15 cellular contexts compared by ENCODE assay signal in genomic region chr17:59219370-59219769, GRCh38. TPM values are rescaled to one million over a fixed set of nuclear protein-coding genes. Genes with fewer than 3 reads are reported as not detected.
DNase-seq lines count a peak whose midpoint lies in the region; ATAC-seq, FAIRE-seq and TF ChIP-seq lines count a peak whose summit lies in the region.
"Had no signal": no experiment of that assay in that cellular context is flagged by ENCODE, and none has a peak within 500 bp of the region (broad histone marks: within the 10 kb centered on the region; RNA-seq: fewer than 3 reads in every experiment).

No MANE protein-coding gene starts in this region.

- DNase-seq in GM12878 (ENCODE audit: low read depth, low spot score) (no peak), retina (no peak), heart left ventricle (no peak), sciatic nerve (ENCODE audit: low spot score) (no peak), tibial nerve (ENCODE audit: low spot score in 2 of 2) (no peak)
- no peak for DNase-seq in natural killer cell treated with Interleukin-12 subunit alpha and Interleukin-12 subunit beta and Interleukin-15 and Interleukin-18, amount 100 ng/mL, for 72 hours (ENCODE audit: low spot score)
- DNase-seq: H9; islet precursor cell; NCI-H2107; psoas muscle; stimulated activated CD4-positive, alpha-beta T cell treated with anti-CD3 and anti-CD28 coated beads, Interleukin-15, amount 100 ng/mL, for 24 hours had no signal

- no peak for FAIRE-seq in GM12878 (lab: Jason Lieb, UNC)
- FAIRE-seq: colon had no signal

- CTCF ChIA-PET in GM12878 (lab: Yijun Ruan, JAX): interaction anchor here (0.9 to 2.9 kb wide), 6 partner anchors 9 to 414 kb away, joined by 3 to 32 read pairs (median 16); partner anchors contain the start of gene SMG8

- SMC1A ChIA-PET in GM12878 (lab: Charles Lee; ENCODE audit: uncharacterized antibody, unreplicated experiment): interaction anchor here (1.3 to 2.2 kb wide), 3 partner anchors 9 to 222 kb away, joined by 5 to 12 read pairs (median 6); no protein-coding TSS in a partner anchor

- no TSS peak for BruUV-seq in GM12878 (replicated peaks; lab: Mats Ljungman, UMichigan)

- TF ChIP-seq EP300 in GM12878 (IDR thresholded peaks at IDR 0.05; ENCODE audit: borderline replicate concordance in 1 of 2, control insufficient read depth in 1 of 2, low read depth in 2 of 2, low read length in 2 of 2) (no peak), tibial nerve (IDR thresholded peaks at IDR 0.05) (no peak)

- peaks cover 4 to 13% (median 13%) of the 10 kb centered on the region in 3 donors for H3K4me1 Mint-ChIP-seq in IgD-negative memory B cell
- H3K4me1 Mint-ChIP-seq in natural killer cell treated with Interleukin-12 subunit alpha and Interleukin-12 subunit beta and Interleukin-15 and Interleukin-18, amount 100 ng/mL, for 72 hours (ENCODE audit: low read depth in 2 of 2): peaks cover 9 to 17% of the 10 kb centered on the region in 2 donors

- in situ Hi-C loops in GM12878 (cut with MboI): no loop called here

- TF ChIP-seq CTCF in GM12878 (IDR thresholded peaks at IDR 0.05 in 2 of 3, conservative IDR thresholded peaks at IDR 0.05 in 1 of 3; ENCODE audit: control insufficient read depth in 2 of 3, extremely low read depth in 1 of 3, insufficient read depth in 1 of 3, low read depth in 3 of 3, low read length in 3 of 3) (no peak), heart left ventricle (IDR thresholded peaks at IDR 0.05) (no peak), tibial nerve (IDR thresholded peaks at IDR 0.05) (no peak)

- H3K27ac ChIP-seq in ACC112 (ENCODE audit: low read depth, low read length): no peak overlapping the region
- no peak overlapping the region for H3K27ac ChIP-seq in GM12878 (ENCODE audit: control insufficient read depth, insufficient read depth)
- H3K27ac ChIP-seq in heart left ventricle: no peak overlapping the region
- H3K27ac ChIP-seq in tibial nerve: no peak overlapping the region
- H3K27ac ChIP-seq: thoracic aorta had no signal

- RAD21 ChIA-PET in GM12878 (lab: Charles Lee; ENCODE audit: unreplicated experiment): interaction anchor here (0.9 kb wide), 1 partner anchor 110 kb away, joined by 3 read pairs; no protein-coding TSS in a partner anchor

- H3K36me3 ChIP-seq in ACC112 (ENCODE audit: insufficient read depth, low read length): no peaks in the 10 kb centered on the region
- H3K36me3 ChIP-seq in GM12878 (ENCODE audit: control insufficient read depth in 2 of 2, insufficient read depth in 2 of 2, low read length in 1 of 2): no peaks in the 10 kb centered on the region
- H3K36me3 ChIP-seq in heart left ventricle: peaks cover 0 to 15% (median 6%) of the 10 kb centered on the region in 9 donors
- peaks cover 0 to 16% (median 0%) of the 10 kb centered on the region in 3 donors for H3K36me3 ChIP-seq in tibial nerve
- H3K36me3 ChIP-seq: thoracic aorta had no signal

- H3K9me3 Mint-ChIP-seq in IgD-negative memory B cell: no peaks in the 10 kb centered on the region
- H3K9me3 Mint-ChIP-seq in natural killer cell treated with Interleukin-12 subunit alpha and Interleukin-12 subunit beta and Interleukin-15 and Interleukin-18, amount 100 ng/mL, for 72 hours: no peaks in the 10 kb centered on the region
- H3K9me3 Mint-ChIP-seq: H9 had no signal

- H3K4me1 ChIP-seq in ACC112 (ENCODE audit: control insufficient read depth, insufficient read depth, low read length, unreplicated experiment) (peaks cover 15% of the 10 kb centered on the region), GM12878 (ENCODE audit: control insufficient read depth, insufficient read depth, low read length) (no peaks in the 10 kb centered on the region), heart left ventricle (peaks cover 0 to 13% (median 0%) of the 10 kb centered on the region in 12 donors), tibial nerve (peaks cover 0 to 16% (median 3%) of the 10 kb centered on the region in 4 donors)
- H3K4me1 ChIP-seq: psoas muscle had no signal

- H3K9me3 ChIP-seq in GM12878 (replicated peaks; ENCODE audit: control insufficient read depth, insufficient read depth, low read length): no peaks in the 10 kb centered on the region
- H3K9me3 ChIP-seq in heart left ventricle: no peaks in the 10 kb centered on the region
- H3K9me3 ChIP-seq in tibial nerve: no peaks in the 10 kb centered on the region
- H3K9me3 ChIP-seq: psoas muscle, thoracic aorta had no signal

- WGBS in GM12878 (ENCODE audit: insufficient coverage, insufficient replicate concordance, low lambda C conversion rate, missing lambda C conversion rate): 84% methylated on average over 13 of the region's 16 CpGs
- WGBS in heart left ventricle, 4 donors: 93 to 97% (median 95%) methylated on average over 16 of the region's 16 CpGs
- 97 to 98% methylated on average over 16 of the region's 16 CpGs for WGBS in tibial nerve, 2 donors

- no peaks in the 10 kb centered on the region for H4K20me1 ChIP-seq in GM12878 (ENCODE audit: control insufficient read depth, insufficient read depth)

- H3K4me3 ChIP-seq in ACC112 (ENCODE audit: low read depth, low read length) (no peak overlapping the region; the same call in 1 of the 2 replicates), GM12878 (no peak overlapping the region), heart left ventricle (no peak overlapping the region), tibial nerve (no peak overlapping the region)

- H3K27me3 ChIP-seq in ACC112 (ENCODE audit: insufficient read depth, low read length) (no peaks in the 10 kb centered on the region), GM12878 (replicated peaks in 1 of 2; ENCODE audit: control insufficient read depth in 2 of 2, insufficient read depth in 2 of 2, low read length in 1 of 2) (no peaks in the 10 kb centered on the region), heart left ventricle (no peaks in the 10 kb centered on the region), tibial nerve (no peaks in the 10 kb centered on the region)

- intact Hi-C loops in GM12878 (cut with micrococcal nuclease; ENCODE audit: unreplicated experiment) (no loop called here), heart left ventricle (cut with DNase I) (no loop called here), sciatic nerve (cut with DNase I) (no loop called here)

- H3K79me2 ChIP-seq in ACC112 (ENCODE audit: control insufficient read depth, insufficient read depth, low read length, unreplicated experiment) (no peaks in the 10 kb centered on the region), GM12878 (ENCODE audit: control insufficient read depth, insufficient read depth, low read length) (no peaks in the 10 kb centered on the region)

- no peaks in the 10 kb centered on the region for H3K36me3 Mint-ChIP-seq in IgD-negative memory B cell
- H3K36me3 Mint-ChIP-seq in natural killer cell treated with Interleukin-12 subunit alpha and Interleukin-12 subunit beta and Interleukin-15 and Interleukin-18, amount 100 ng/mL, for 72 hours: no peaks in the 10 kb centered on the region

- H2AFZ ChIP-seq in ACC112 (ENCODE audit: low read length, unreplicated experiment) (peak overlapping the region; percentile 87), GM12878 (ENCODE audit: control insufficient read depth, low read depth, low read length) (peak overlapping the region; percentile 99; the same call in 1 of the 2 replicates)

- TF ChIP-seq RAD21 in GM12878 (IDR thresholded peaks at IDR 0.05; ENCODE audit: insufficient read depth, low read depth, low read length): no peak

- POLR2A ChIA-PET in GM12878 (lab: Charles Lee): interaction anchor here (1.5 kb wide), 1 partner anchor 9 kb away, joined by 16 read pairs; the partner anchor contains the start of gene SMG8

- H3K9ac ChIP-seq in GM12878 (ENCODE audit: control insufficient read depth, insufficient read depth, low read length): no peak overlapping the region

- peak overlapping the region in 2 of 3 donors; percentile 78 to 88 for H3K27ac Mint-ChIP-seq in IgD-negative memory B cell
- no peak overlapping the region for H3K27ac Mint-ChIP-seq in natural killer cell treated with Interleukin-12 subunit alpha and Interleukin-12 subunit beta and Interleukin-15 and Interleukin-18, amount 100 ng/mL, for 72 hours

- TF ChIP-seq POLR2A in GM12878 (IDR thresholded peaks at IDR 0.05; ENCODE audit: low read depth, low read length) (no peak), heart left ventricle (IDR thresholded peaks at IDR 0.05) (no peak), tibial nerve (IDR thresholded peaks at IDR 0.05) (no peak)

- H3K4me2 ChIP-seq in GM12878 (ENCODE audit: control insufficient read depth, insufficient read depth): no peak overlapping the region

- H3K27me3 Mint-ChIP-seq in IgD-negative memory B cell: no peaks in the 10 kb centered on the region
- H3K27me3 Mint-ChIP-seq in natural killer cell treated with Interleukin-12 subunit alpha and Interleukin-12 subunit beta and Interleukin-15 and Interleukin-18, amount 100 ng/mL, for 72 hours: no peaks in the 10 kb centered on the region

- ATAC-seq in GM12878 (no peak), heart left ventricle (no peak), sciatic nerve (no peak)
- no peak for ATAC-seq in natural killer cell treated with Interleukin-12 subunit alpha and Interleukin-12 subunit beta and Interleukin-15 and Interleukin-18, amount 100 ng/mL, for 72 hours

- H3K4me3 Mint-ChIP-seq in IgD-negative memory B cell: peak overlapping the region in 1 of 4 donors; percentile 100
- peak overlapping the region; percentile 100 for H3K4me3 Mint-ChIP-seq in natural killer cell treated with Interleukin-12 subunit alpha and Interleukin-12 subunit beta and Interleukin-15 and Interleukin-18, amount 100 ng/mL, for 72 hours

RNA-seq across cellular contexts. Expression of gene GDPD1, which starts 0.9 kb away (rescaled TPM):
- polyA plus RNA-seq in IgD-negative memory B cell (2.6 TPM), GM12878 (2011; rRNA removed) (1.6 and 3.3 TPM in 2 replicates), GM12878 (2014; fragmentation: Illumina TruSeq; extraction: Trizol) (0.88 and 1.6 TPM in 2 replicates), GM12878 (2014; fragmentation: Nextera tagmentation; extraction: Ambion mirVana) (under 1 TPM; 0.18 to 0.40 TPM), GM12878 (2014; rRNA removed) (0.34 and 0.79 TPM in 2 replicates), GM12878 (2016; fragmentation: Nextera tagmentation; extraction: Ambion mirVana) (under 1 TPM; 0.54 to 0.64 TPM), heart left ventricle (1 to 10 TPM; 1.5 to 2.5 TPM)
- total RNA-seq in GM12878 (2013; cell fraction: nucleolus; rRNA removed): 9.9 and 11.4 TPM in 2 replicates
- total RNA-seq in GM12878 (2014; rRNA removed) (0.56 and 0.65 TPM in 2 replicates), GM12878 (2014; rRNA removed; fragmentation: Illumina TruSeq; extraction: Trizol) (0.81 and 1.3 TPM in 2 replicates), GM12878 (2021) (0.64 and 0.74 TPM in 2 replicates), heart left ventricle (1 to 10 TPM in 8 of 9 donors, under 1 TPM in 1; 0.75 to 4.0 (median 3.0) TPM), sciatic nerve (4.1 TPM), tibial nerve (10 to 100 TPM in 1 of 4 donors, 1 to 10 TPM in 3; 1.5 to 10.7 (median 3.4) TPM)
- polyA plus RNA-seq in GM12878 (2011; ENCODE audit: low read depth): 0.42 TPM
- 0.43 and 0.63 TPM in 2 replicates for polyA plus RNA-seq in GM12878 (2011; cell fraction: cytosol; rRNA removed)
- 0.94 and 0.97 TPM in 2 replicates for polyA plus RNA-seq in GM12878 (2011; cell fraction: nucleus; rRNA removed)
- polyA plus RNA-seq in GM12878 (2012): 0.58 TPM in 2 replicates
- 1.0 and 1.8 TPM in 2 replicates for polyA minus RNA-seq in GM12878 (2011; rRNA and poly(A)+ RNA removed)
- polyA minus RNA-seq in GM12878 (2011; cell fraction: cytosol; rRNA and poly(A)+ RNA removed): 1.0 TPM in 1 of 2 replicates, not detected in the other
- polyA minus RNA-seq in GM12878 (2011; cell fraction: nucleus; rRNA and poly(A)+ RNA removed): 0.97 and 2.7 TPM in 2 replicates
- total RNA-seq in natural killer cell treated with Interleukin-12 subunit alpha and Interleukin-12 subunit beta and Interleukin-15 and Interleukin-18, amount 100 ng/mL, for 72 hours: 1 to 10 TPM; 1.4 to 1.7 TPM

RNA-seq across cellular contexts. Expression of gene SMG8, which starts 9.5 kb away (rescaled TPM):
- polyA plus RNA-seq in IgD-negative memory B cell (12.4 TPM), GM12878 (2011; rRNA removed) (15.6 and 16.9 TPM in 2 replicates), GM12878 (2014; fragmentation: Illumina TruSeq; extraction: Trizol) (15.6 and 18.9 TPM in 2 replicates), GM12878 (2014; fragmentation: Nextera tagmentation; extraction: Ambion mirVana) (1 to 10 TPM; 2.8 to 3.8 TPM), GM12878 (2014; rRNA removed) (10.3 and 11.1 TPM in 2 replicates), GM12878 (2016; fragmentation: Nextera tagmentation; extraction: Ambion mirVana) (10 to 100 TPM; 15.8 to 16.8 TPM), heart left ventricle (1 to 10 TPM; 1.4 to 5.9 TPM)
- total RNA-seq in GM12878 (2013; cell fraction: nucleolus; rRNA removed): 26.1 and 28.2 TPM in 2 replicates
- total RNA-seq in GM12878 (2014; rRNA removed) (17.5 and 20.0 TPM in 2 replicates), GM12878 (2014; rRNA removed; fragmentation: Illumina TruSeq; extraction: Trizol) (17.3 and 17.7 TPM in 2 replicates), GM12878 (2021) (13.6 and 14.6 TPM in 2 replicates), heart left ventricle (10 to 100 TPM in 3 of 9 donors, 1 to 10 TPM in 6; 6.5 to 13.7 (median 8.7) TPM), sciatic nerve (10.8 TPM), tibial nerve (10 to 100 TPM in 3 of 4 donors, 1 to 10 TPM in 1; 6.9 to 11.8 (median 11.7) TPM)
- 7.7 TPM for polyA plus RNA-seq in GM12878 (2011; ENCODE audit: low read depth)
- 12.3 and 12.9 TPM in 2 replicates for polyA plus RNA-seq in GM12878 (2011; cell fraction: cytosol; rRNA removed)
- polyA plus RNA-seq in GM12878 (2011; cell fraction: nucleus; rRNA removed): 10.8 and 11.1 TPM in 2 replicates
- 8.3 and 10.5 TPM in 2 replicates for polyA plus RNA-seq in GM12878 (2012)
- 18.4 and 24.5 TPM in 2 replicates for polyA minus RNA-seq in GM12878 (2011; rRNA and poly(A)+ RNA removed)
- polyA minus RNA-seq in GM12878 (2011; cell fraction: cytosol; rRNA and poly(A)+ RNA removed): 5.6 and 6.1 TPM in 2 replicates
- polyA minus RNA-seq in GM12878 (2011; cell fraction: nucleus; rRNA and poly(A)+ RNA removed): 17.4 and 19.6 TPM in 2 replicates
- total RNA-seq in natural killer cell treated with Interleukin-12 subunit alpha and Interleukin-12 subunit beta and Interleukin-15 and Interleukin-18, amount 100 ng/mL, for 72 hours: 10 to 100 TPM; 16.2 to 22.0 TPM

Comparison
In these comparisons a context has a peak if more than half of its experiments do, and no peak if none do; other contexts are left out.
1. H3K27ac Mint-ChIP-seq: peak in IgD-negative memory B cell (2 of 3); none in natural killer cell treated with Interleukin-12 subunit alpha and Interleukin-12 subunit beta and Interleukin-15 and Interleukin-18, amount 100 ng/mL, for 72 hours (0 of 2).